In the genomic region with DNA sequence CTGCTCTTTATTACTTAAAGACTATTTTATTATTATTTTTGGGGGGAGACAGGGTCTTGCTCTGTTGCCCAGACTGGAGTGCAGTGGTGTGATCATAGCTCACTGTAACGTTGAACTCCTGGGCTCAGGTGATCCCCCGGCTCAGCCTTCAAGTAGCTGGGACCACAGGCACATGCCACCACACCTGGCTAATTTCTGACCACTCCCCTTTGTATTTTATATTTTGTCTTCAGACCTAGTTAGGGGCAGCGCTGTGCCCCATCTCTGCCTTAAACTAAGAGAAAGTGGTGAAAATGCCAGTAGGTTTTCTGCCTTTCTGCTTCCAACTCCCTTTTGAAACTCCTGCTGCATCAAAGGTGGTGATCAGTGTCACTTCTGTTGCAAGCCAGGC, we compare ENCODE assay signal across 8 cellular contexts.
DNase-seq lines count a peak whose midpoint lies in the region; ATAC-seq and TF ChIP-seq lines count a peak whose summit lies in the region.

No MANE protein-coding gene starts in this region.

- H3K4me3 ChIP-seq in left ventricle myocardium inferior (no peak overlapping the region), ascending aorta (no peak overlapping the region), muscle layer of duodenum (ENCODE audit: low read depth in 1 of 2, low read length in 2 of 2) (peak overlapping the region in 1 of 2 donors; percentile 54), aorta (ENCODE audit: low read length in 2 of 2) (no peak overlapping the region)

- H3K27me3 ChIP-seq in left ventricle myocardium inferior (ENCODE audit: low read depth) = no peaks in the 10 kb centered on the region
- H3K27me3 ChIP-seq in ascending aorta = no peaks in the 10 kb centered on the region
- no peaks in the 10 kb centered on the region for H3K27me3 ChIP-seq in muscle layer of duodenum (ENCODE audit: low read depth, low read length)
- H3K27me3 ChIP-seq in aorta (ENCODE audit: control insufficient read depth in 1 of 2, insufficient read depth in 2 of 2, low read length in 1 of 2) = no peaks in the 10 kb centered on the region

- 86 to 91% methylated on average over 3 of the region's 3 CpGs for WGBS in aorta, 2 donors

- intact Hi-C loops in left ventricle myocardium inferior (cut with micrococcal nuclease) = loop anchor here (10.0 kb wide), 1 partner anchor 1176 kb away; no protein-coding TSS in a partner anchor
- intact Hi-C loops in left ventricle myocardium superior (cut with micrococcal nuclease) = loop anchor here (5.0 kb wide), 1 partner anchor 1178 kb away; no protein-coding TSS in a partner anchor
- intact Hi-C loops in ascending aorta (cut with DNase I) = loop anchor here (2.0 kb wide), 1 partner anchor 1178 kb away; no protein-coding TSS in a partner anchor
- intact Hi-C loops in aorta (cut with DNase I) = loop anchor here (5.0 to 10.0 kb wide), 2 partner anchors 1096 to 1178 kb away; no protein-coding TSS in a partner anchor

- DNase-seq in left ventricle myocardium inferior = no peak
- DNase-seq in left ventricle myocardium superior = no peak
- no peak for DNase-seq in ascending aorta (ENCODE audit: low spot score in 2 of 2)
- DNase-seq in aorta = no peak
- DNase-seq in NCI-H2227 (lab: John Stamatoyannopoulos, UW; ENCODE audit: unreplicated experiment) = no peak

- peaks cover 20% of the 10 kb centered on the region for H3K36me3 ChIP-seq in left ventricle myocardium inferior
- H3K36me3 ChIP-seq in ascending aorta = peaks cover 8 to 12% of the 10 kb centered on the region in 2 donors
- H3K36me3 ChIP-seq in muscle layer of duodenum (ENCODE audit: control insufficient read depth in 1 of 2, insufficient read depth in 2 of 2, low read length in 2 of 2) = peaks cover 15 to 17% of the 10 kb centered on the region in 2 donors
- H3K36me3 ChIP-seq in aorta (ENCODE audit: control insufficient read depth in 1 of 2, insufficient read depth in 2 of 2, low read length in 1 of 2) = no peaks in the 10 kb centered on the region

- H3K9me3 ChIP-seq in left ventricle myocardium inferior (replicated peaks) (no peaks in the 10 kb centered on the region), ascending aorta (no peaks in the 10 kb centered on the region), muscle layer of duodenum (ENCODE audit: control insufficient read depth in 1 of 2, low read length in 2 of 2) (no peaks in the 10 kb centered on the region), aorta (ENCODE audit: control insufficient read depth, low read length) (no peaks in the 10 kb centered on the region)

- H3K27ac ChIP-seq in left ventricle myocardium inferior (replicated peaks) (peak overlapping the region; percentile 80), ascending aorta (peak overlapping the region; percentile 69 to 89), muscle layer of duodenum (ENCODE audit: low read length) (peak overlapping the region; percentile 64), aorta (ENCODE audit: low read depth in 1 of 2, low read length in 2 of 2) (peak overlapping the region; percentile 17 to 91)

- ATAC-seq in left ventricle myocardium superior = no peak
- no peak for ATAC-seq in aorta (ENCODE audit: low FRiP score)
- ATAC-seq in HG02642 (IDR thresholded peaks at IDR 0.05; ENCODE audit: poor library complexity, unreplicated experiment) = no peak
- ATAC-seq in GM21529 (IDR thresholded peaks at IDR 0.05; ENCODE audit: unreplicated experiment) = no peak

- H3K4me1 ChIP-seq in left ventricle myocardium inferior (peaks cover 33% of the 10 kb centered on the region), ascending aorta (peaks cover 4 to 17% of the 10 kb centered on the region in 2 donors), muscle layer of duodenum (ENCODE audit: control insufficient read depth in 1 of 2, insufficient read depth in 2 of 2, low read length in 2 of 2) (peaks cover 7 to 23% of the 10 kb centered on the region in 2 donors), aorta (ENCODE audit: control insufficient read depth in 1 of 2, insufficient read depth in 2 of 2, low read length in 2 of 2) (no peaks in the 10 kb centered on the region)

- no peak for TF ChIP-seq CTCF in left ventricle myocardium inferior (IDR thresholded peaks at IDR 0.05; ENCODE audit: borderline replicate concordance)
- TF ChIP-seq CTCF in ascending aorta (IDR thresholded peaks at IDR 0.05) = no peak
